In genomic region chr22:20857247-20857643, GRCh38 we compare ENCODE assay signal across 9 cellular contexts. TPM values are rescaled to one million over a fixed set of nuclear protein-coding genes. Genes with fewer than 3 reads are reported as not detected.
DNase-seq lines count a peak whose midpoint lies in the region; ATAC-seq and TF ChIP-seq lines count a peak whose summit lies in the region.
"Had no signal": no experiment of that assay in that cellular context is flagged by ENCODE, and none has a peak within 500 bp of the region (broad histone marks: within the 10 kb centered on the region; RNA-seq: fewer than 3 reads in every experiment).

No MANE protein-coding gene starts in this region.

- TF ChIP-seq CTCF in GM12875 (IDR thresholded peaks at IDR 0.05; ENCODE audit: borderline replicate concordance, insufficient read depth, low read depth, low read length) (no peak), fibroblast of pulmonary artery (IDR thresholded peaks at IDR 0.05; ENCODE audit: low read length, missing control alignments) (no peak)

- peaks cover 3% of the 10 kb centered on the region for H3K36me3 Mint-ChIP-seq in T-helper 17 cell (ENCODE audit: low read depth)

- no peak for DNase-seq in T-helper 17 cell
- DNase-seq in fibroblast of pulmonary artery (ENCODE audit: low read depth), result no peak
- no peak for DNase-seq in skeletal muscle cell (ENCODE audit: low read depth)
- DNase-seq in NCI-H2196 (lab: John Stamatoyannopoulos, UW; ENCODE audit: unreplicated experiment), result no peak
- DNase-seq in DMS53 (lab: John Stamatoyannopoulos, UW), result no peak
- no peak for DNase-seq in activated CD4-positive, alpha-beta T cell treated with anti-CD3 and anti-CD28 coated beads for 48 hours
- DNase-seq: NCI-H446 treated with DMSO at 0.1 percent for 48 hours had no signal

- peak overlapping the region; percentile 94 for H3K4me3 Mint-ChIP-seq in T-helper 17 cell

- peak overlapping the region; percentile 96 for H3K27ac Mint-ChIP-seq in T-helper 17 cell

- no peaks in the 10 kb centered on the region for H3K27me3 Mint-ChIP-seq in T-helper 17 cell

- ATAC-seq in T-helper 17 cell (no peak), GM21360 (IDR thresholded peaks at IDR 0.05; ENCODE audit: unreplicated experiment) (no peak)

- H3K9me3 ChIP-seq in T-helper 17 cell (ENCODE audit: control insufficient read depth, low read length, poor library complexity, severe bottlenecking), result no peaks in the 10 kb centered on the region

- H3K4me3 ChIP-seq in GM12875 (ENCODE audit: low read depth, low read length) (peak overlapping the region; percentile 96), fibroblast of pulmonary artery (replicated peaks; ENCODE audit: low read depth, low read length) (peak overlapping the region; percentile 81), skeletal muscle cell (ENCODE audit: low read depth, low read length) (peak overlapping the region; percentile 80)

- H3K4me1 Mint-ChIP-seq in T-helper 17 cell, result peaks cover 49% of the 10 kb centered on the region

RNA-seq across cellular contexts. Expression of gene PI4KA, which starts 1.4 kb away (rescaled TPM):
- total RNA-seq in T-helper 17 cell, result 100 to 1,000 TPM; 159 to 160 TPM

RNA-seq across cellular contexts. Expression of gene SNAP29, which starts 1.6 kb away (rescaled TPM):
- total RNA-seq in T-helper 17 cell, result 10 to 100 TPM; 18.9 to 25.4 TPM

RNA-seq across cellular contexts. Expression of gene CRKL, which starts 60.0 kb away (rescaled TPM):
- 10 to 100 TPM; 40.0 to 57.0 TPM for total RNA-seq in T-helper 17 cell
